8 cellular contexts compared by ENCODE assay signal in genomic region chr3:196082471-196082971, GRCh38. TPM values are rescaled to one million over a fixed set of nuclear protein-coding genes. Genes with fewer than 3 reads are reported as not detected.
DNase-seq lines count a peak whose midpoint lies in the region; ATAC-seq, FAIRE-seq and TF ChIP-seq lines count a peak whose summit lies in the region.

No MANE protein-coding gene starts in this region.

- no peaks in the 10 kb centered on the region for H3K27me3 ChIP-seq in OCI-LY3 (ENCODE audit: low read depth, low read length)
- H3K27me3 ChIP-seq in pancreas: no peaks in the 10 kb centered on the region

- H3K4me1 ChIP-seq in OCI-LY3 (ENCODE audit: low read length): peaks cover 38% of the 10 kb centered on the region
- H3K4me1 ChIP-seq in pancreas: peaks cover 0 to 19% (median 15%) of the 10 kb centered on the region in 3 donors

- H3K4me2 ChIP-seq in OCI-LY3 (ENCODE audit: low read length): peak overlapping the region; percentile 90

- H3K4me3 ChIP-seq in OCI-LY3 (ENCODE audit: low read length) (peak overlapping the region; percentile 92), epithelial cell of esophagus (ENCODE audit: low read length) (peak overlapping the region; percentile 64), pancreas (peak overlapping the region; percentile 78 to 97 (median 95))

- peak overlapping the region; percentile 65 for H3K9ac ChIP-seq in OCI-LY3 (ENCODE audit: low read length)

- H3K9me3 ChIP-seq in OCI-LY3 (ENCODE audit: insufficient read depth, low read length) (no peaks in the 10 kb centered on the region), pancreas (no peaks in the 10 kb centered on the region)

- intact Hi-C loops in pancreas (cut with DNase I): no loop called here

- peaks cover 29% of the 10 kb centered on the region for H3K36me3 ChIP-seq in OCI-LY3 (replicated peaks; ENCODE audit: low read depth, low read length)
- H3K36me3 ChIP-seq in pancreas: no peaks in the 10 kb centered on the region

- no peak for FAIRE-seq in pancreas (lab: Jason Lieb, UNC)

- WGBS in pancreas, 2 donors: 12 to 13% methylated on average over 7 of the region's 7 CpGs

- peak; percentile 3 to 7 (median 4) for ATAC-seq in pancreas

- H4K20me1 ChIP-seq in OCI-LY3 (ENCODE audit: insufficient read depth, low read length): peaks cover 39% of the 10 kb centered on the region

- no peak for TF ChIP-seq CTCF in OCI-LY3 (IDR thresholded peaks at IDR 0.05; ENCODE audit: low read depth, low read length)
- TF ChIP-seq CTCF in epithelial cell of esophagus (IDR thresholded peaks at IDR 0.05; ENCODE audit: insufficient read depth, low read depth, low read length, missing control alignments): no peak
- TF ChIP-seq CTCF in pancreas (IDR thresholded peaks at IDR 0.05): no peak

- peak overlapping the region; percentile 71; the same call in 1 of the 2 replicates for H2AFZ ChIP-seq in OCI-LY3 (ENCODE audit: low read depth, low read length)

- H3K27ac ChIP-seq in OCI-LY3 (ENCODE audit: low read length) (peak overlapping the region; percentile 51), pancreas (peak overlapping the region; percentile 91 to 98 (median 97))

- H3K79me2 ChIP-seq in OCI-LY3 (ENCODE audit: low read length): peaks cover 53% of the 10 kb centered on the region

- DNase-seq in NCI-H1436 (lab: John Stamatoyannopoulos, UW): peak; percentile 23
- no peak for DNase-seq in NCI-H1436 treated with DMSO at 0.1 percent for 48 hours (lab: John Stamatoyannopoulos, UW)
- no peak for DNase-seq in epithelial cell of esophagus (ENCODE audit: low read depth)
- no peak for DNase-seq in pancreas
- DNase-seq in NCI-H82 (lab: John Stamatoyannopoulos, UW): no peak
- DNase-seq in Ammon's horn (ENCODE audit: low spot score): no peak
- no peak for DNase-seq in stimulated activated naive CD4-positive, alpha-beta T cell (lab: John Stamatoyannopoulos, UW)

RNA-seq across cellular contexts. Expression of gene TFRC, which starts 0.6 kb away (rescaled TPM):
- total RNA-seq in pancreas: 10 to 100 TPM; 18.7 to 45.6 (median 31.2) TPM
- polyA plus RNA-seq in pancreas: 10 to 100 TPM in 1 of 2 donors, 1 to 10 TPM in 1; 7.8 to 20.9 TPM
